ENCODE assay signal across 26 cellular contexts in genomic region chr9:107647611-107648010, GRCh38.
"Had no signal": no experiment of that assay in that cellular context is flagged by ENCODE, and none has a peak within 500 bp of the region (broad histone marks: within the 10 kb centered on the region; RNA-seq: fewer than 3 reads in every experiment).

No MANE protein-coding gene starts in this region.

- H3K27me3 Mint-ChIP-seq: effector memory CD8-positive, alpha-beta T cell had no signal

- H3K4me1 ChIP-seq: colonic mucosa, foreskin keratinocyte, gastrocnemius medialis, gastroesophageal sphincter had no signal

- H3K4me1 Mint-ChIP-seq: endodermal cell had no signal

- FAIRE-seq: colon, endometrium, endothelial cell of umbilical vein, frontal cortex had no signal

- ATAC-seq: effector memory CD8-positive, alpha-beta T cell; esophagus mucosa; foreskin keratinocyte; gastrocnemius medialis; gastroesophageal sphincter had no signal

- H3K36me3 ChIP-seq: colonic mucosa, esophagus muscularis mucosa, esophagus squamous epithelium, gastrocnemius medialis, gastroesophageal sphincter had no signal

- H3K4me3 Mint-ChIP-seq: dendritic cell treated with granulocyte-macrophage colony-stimulating factor and Interleukin-4, amounts not matched to agents 40 ng/mL and 50 ng/mL, for 4 days; effector memory CD8-positive, alpha-beta T cell; endodermal cell had no signal

- H3K9me3 Mint-ChIP-seq: dendritic cell treated with granulocyte-macrophage colony-stimulating factor and Interleukin-4, amounts not matched to agents 40 ng/mL and 50 ng/mL, for 4 days; endodermal cell had no signal

- DNase-seq: colonic mucosa; cortex of kidney; dermis blood vessel endothelial cell; dorsolateral prefrontal cortex; effector CD4-positive, alpha-beta T cell; effector CD8-positive, alpha-beta T cell; effector memory CD4-positive, alpha-beta T cell; effector memory CD8-positive, alpha-beta T cell; endodermal cell; erythroblast; esophagus squamous epithelium; foreskin keratinocyte; foreskin melanocyte; gastrocnemius medialis; glutamatergic neuron; head of caudate nucleus had no signal

- H3K4me3 ChIP-seq: colonic mucosa, coronary artery, dorsolateral prefrontal cortex, esophagus muscularis mucosa, esophagus squamous epithelium, gastrocnemius medialis, gastroesophageal sphincter had no signal

- H3K27ac ChIP-seq: colonic mucosa, coronary artery, dorsolateral prefrontal cortex, epithelial cell of prostate, esophagus muscularis mucosa, esophagus squamous epithelium, foreskin keratinocyte, gastrocnemius medialis, gastroesophageal sphincter had no signal

- H3K9me3 ChIP-seq: colonic mucosa, esophagus muscularis mucosa, esophagus squamous epithelium, gastrocnemius medialis, gastroesophageal sphincter had no signal

- H3K27me3 ChIP-seq: colonic mucosa, esophagus muscularis mucosa, esophagus squamous epithelium, gastrocnemius medialis, gastroesophageal sphincter had no signal

- H3K27ac Mint-ChIP-seq: dendritic cell treated with granulocyte-macrophage colony-stimulating factor and Interleukin-4, amounts not matched to agents 40 ng/mL and 50 ng/mL, for 4 days; effector memory CD8-positive, alpha-beta T cell; endodermal cell had no signal
